ENCODE assay signal across 24 cellular contexts in the genomic region with DNA sequence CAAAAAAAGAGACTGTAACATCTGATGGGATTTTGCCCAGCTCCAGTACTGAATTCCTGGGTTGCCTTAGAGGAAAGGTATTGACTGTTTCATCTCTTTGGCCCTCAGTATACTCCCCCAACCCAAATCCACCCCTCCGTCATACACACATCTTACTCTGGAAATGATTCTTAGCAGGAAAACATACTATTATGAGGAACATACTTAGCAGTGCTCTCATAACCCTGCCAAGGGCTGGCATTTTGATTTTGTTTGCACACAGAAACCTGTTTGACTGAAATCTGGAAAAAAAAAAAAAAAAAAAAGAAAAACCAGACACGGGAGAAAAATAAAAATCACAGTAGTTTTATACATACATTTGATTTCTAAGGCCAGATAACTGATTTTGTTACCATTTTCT.
"Had no signal": no experiment of that assay in that cellular context is flagged by ENCODE, and none has a peak within 500 bp of the region (broad histone marks: within the 10 kb centered on the region; RNA-seq: fewer than 3 reads in every experiment).

No MANE protein-coding gene starts in this region.

- H3K27ac Mint-ChIP-seq: effector memory CD8-positive, alpha-beta T cell; memory B cell; natural killer cell; stimulated activated effector memory CD8-positive, alpha-beta T cell treated with anti-CD3 and anti-CD28 coated beads, Interleukin-12 subunit alpha, Interleukin-12 subunit beta, amount 100 ng/mL, for 72 hours had no signal

- ATAC-seq: effector memory CD8-positive, alpha-beta T cell; natural killer cell; stimulated activated effector memory CD8-positive, alpha-beta T cell treated with anti-CD3 and anti-CD28 coated beads, Interleukin-12 subunit alpha, Interleukin-12 subunit beta, amount 100 ng/mL, for 72 hours had no signal

- H3K4me1 ChIP-seq: esophagus squamous epithelium, pancreas, testis, tibial nerve, upper lobe of left lung had no signal

- H3K27me3 ChIP-seq: esophagus squamous epithelium, neutrophil, pancreas, testis, upper lobe of left lung had no signal

- H3K9me3 Mint-ChIP-seq: effector memory CD8-positive, alpha-beta T cell; natural killer cell had no signal

- H3K36me3 ChIP-seq: esophagus squamous epithelium, heart right ventricle, neutrophil, pancreas, tibial nerve, upper lobe of left lung had no signal

- H3K9me3 ChIP-seq: esophagus squamous epithelium, neutrophil, pancreas, testis, upper lobe of left lung had no signal

- DNase-seq: cortex of kidney; effector memory CD8-positive, alpha-beta T cell; erythroblast; esophagus squamous epithelium; foreskin melanocyte; glutamatergic neuron; heart right ventricle; hippocampal formation; left cardiac atrium; left ventricle myocardium superior; natural killer cell; pancreas; stimulated activated CD4-positive, alpha-beta T cell treated with anti-CD3 and anti-CD28 coated beads, Interleukin-2, amount 100 ng/mL, for 24 hours; stimulated activated CD4-positive, alpha-beta T cell treated with anti-CD3 and anti-CD28 coated beads, Interleukin-4, amount 100 ng/mL, for 24 hours; stimulated activated naive CD4-positive, alpha-beta T cell treated with Interleukin-2 at 50 U/mL for 16 hours; substantia nigra; testis; upper lobe of left lung had no signal

- H3K4me3 Mint-ChIP-seq: effector memory CD8-positive, alpha-beta T cell; memory B cell; natural killer cell; neural crest cell; stimulated activated effector memory CD8-positive, alpha-beta T cell treated with anti-CD3 and anti-CD28 coated beads, Interleukin-12 subunit alpha, Interleukin-12 subunit beta, amount 100 ng/mL, for 72 hours had no signal

- H3K4me1 Mint-ChIP-seq: memory B cell; natural killer cell; stimulated activated effector memory CD8-positive, alpha-beta T cell treated with anti-CD3 and anti-CD28 coated beads, Interleukin-12 subunit alpha, Interleukin-12 subunit beta, amount 100 ng/mL, for 72 hours had no signal

- H3K36me3 Mint-ChIP-seq: memory B cell; natural killer cell; stimulated activated effector memory CD8-positive, alpha-beta T cell treated with anti-CD3 and anti-CD28 coated beads, Interleukin-12 subunit alpha, Interleukin-12 subunit beta, amount 100 ng/mL, for 72 hours had no signal

- H3K27ac ChIP-seq: esophagus squamous epithelium, heart right ventricle, neutrophil, pancreas, testis, tibial nerve, upper lobe of left lung had no signal

- H3K4me3 ChIP-seq: esophagus squamous epithelium, heart right ventricle, lung, pancreas, testis, tibial nerve, upper lobe of left lung had no signal

- H3K27me3 Mint-ChIP-seq: effector memory CD8-positive, alpha-beta T cell; memory B cell had no signal
